ENCODE assay signal across 36 cellular contexts in genomic region chr10:128887856-128888255, GRCh38.
"Had no signal": no experiment of that assay in that cellular context is flagged by ENCODE, and none has a peak within 500 bp of the region (broad histone marks: within the 10 kb centered on the region; RNA-seq: fewer than 3 reads in every experiment).

No MANE protein-coding gene starts in this region.

- H3K9me3 ChIP-seq: ascending aorta had no signal

- H3K4me1 Mint-ChIP-seq: activated B cell treated with CpG ODN at 0.5 μM for 24 hours; activated CD4-positive, alpha-beta T cell treated with anti-CD3 and anti-CD28 coated beads, Interleukin-2, amount 10 ng/mL, durations not matched to agents 24 days and 14 days; activated naive CD8-positive, alpha-beta T cell treated with anti-CD3 and anti-CD28 coated beads for 36 hours; activated T-helper 17 cell treated with anti-CD3 and anti-CD28 coated beads, Interleukin-2, amount 50 U/mL, for 72 hours; central memory CD8-positive, alpha-beta T cell had no signal

- DNase-seq: activated B cell treated with CpG ODN at 0.5 μM for 24 hours; activated CD4-positive, alpha-beta memory T cell treated with anti-CD3 and anti-CD28 coated beads for 36 hours; activated CD4-positive, alpha-beta T cell treated with anti-CD3 and anti-CD28 coated beads for 4 hours; activated CD4-positive, alpha-beta T cell treated with anti-CD3 and anti-CD28 coated beads, Interleukin-2, amount 10 ng/mL, durations not matched to agents 24 days and 14 days; activated CD4-positive, alpha-beta T cell treated with anti-CD3 and anti-CD28 coated beads, Interleukin-2, amount 50 U/mL, for 1 hour; activated CD4-positive, alpha-beta T cell treated with anti-CD3 and anti-CD28 coated beads, Interleukin-2, amount 50 U/mL, for 4 hours; activated CD4-positive, CD25-positive, alpha-beta regulatory T cell treated with anti-CD3 and anti-CD28 coated beads, Interleukin-2, amount 50 U/mL, for 72 hours; activated CD8-positive, alpha-beta memory T cell treated with anti-CD3 and anti-CD28 coated beads, Interleukin-2, amount 50 U/mL, for 4 hours; activated CD8-positive, alpha-beta T cell treated with anti-CD3 and anti-CD28 coated beads for 36 hours; activated effector memory CD4-positive, alpha-beta T cell treated with anti-CD3 and anti-CD28 coated beads, Interleukin-2, amount 50 U/mL, for 16 hours; activated gamma-delta T cell treated with Interleukin-2 at 50 U/mL for 16 hours; activated naive CD4-positive, alpha-beta T cell; activated naive CD4-positive, alpha-beta T cell treated with anti-CD3 and anti-CD28 coated beads for 36 hours; activated naive CD4-positive, alpha-beta T cell treated with anti-CD3 and anti-CD28 coated beads, Interleukin-2, amount 50 U/mL, for 16 hours; activated naive CD8-positive, alpha-beta T cell treated with anti-CD3 and anti-CD28 coated beads for 36 hours; activated T-cell treated with anti-CD3 and anti-CD28 coated beads for 4 hours; activated T-cell treated with anti-CD3 and anti-CD28 coated beads, Interleukin-2, amount 50 U/mL, for 1 hour; activated T-cell treated with anti-CD3 and anti-CD28 coated beads, Interleukin-2, amount 50 U/mL, for 4 hours; activated T-cell treated with anti-CD3 and anti-CD28 coated beads, Interleukin-2, amount 50 U/mL, for 72 hours; amygdala; anterior cingulate cortex; caudate nucleus; cerebellar nuclear complex; T-helper 1 cell; T-helper 2 cell; T-helper 9 cell had no signal

- H3K27me3 ChIP-seq: ascending aorta, cardiac muscle cell had no signal

- H3K27me3 Mint-ChIP-seq: activated B cell treated with CpG ODN at 0.5 μM for 24 hours; activated CD4-positive, alpha-beta memory T cell treated with anti-CD3 and anti-CD28 coated beads for 36 hours; activated CD4-positive, alpha-beta T cell treated with anti-CD3 and anti-CD28 coated beads, Interleukin-2, amount 10 ng/mL, durations not matched to agents 24 days and 14 days; activated CD8-positive, alpha-beta T cell treated with anti-CD3 and anti-CD28 coated beads for 36 hours; activated T-helper 17 cell treated with anti-CD3 and anti-CD28 coated beads, Interleukin-2, amount 50 U/mL, for 72 hours; central memory CD8-positive, alpha-beta T cell had no signal

- H3K36me3 ChIP-seq: ascending aorta, cardiac muscle cell had no signal

- H3K27ac ChIP-seq: ascending aorta, cardiac muscle cell, VCaP had no signal

- H3K36me3 Mint-ChIP-seq: activated CD4-positive, alpha-beta memory T cell treated with anti-CD3 and anti-CD28 coated beads for 36 hours; activated naive CD4-positive, alpha-beta T cell treated with anti-CD3 and anti-CD28 coated beads, Interleukin-2, amount 50 U/mL, for 72 hours; activated naive CD8-positive, alpha-beta T cell treated with anti-CD3 and anti-CD28 coated beads for 36 hours; brain had no signal

- H3K4me3 Mint-ChIP-seq: activated B cell treated with CpG ODN at 0.5 μM for 24 hours; activated CD4-positive, alpha-beta memory T cell treated with anti-CD3 and anti-CD28 coated beads for 36 hours; activated CD4-positive, alpha-beta T cell treated with anti-CD3 and anti-CD28 coated beads, Interleukin-2, amount 10 ng/mL, durations not matched to agents 24 days and 14 days; activated CD8-positive, alpha-beta T cell treated with anti-CD3 and anti-CD28 coated beads for 36 hours; activated naive CD4-positive, alpha-beta T cell treated with anti-CD3 and anti-CD28 coated beads for 36 hours; activated naive CD8-positive, alpha-beta T cell treated with anti-CD3 and anti-CD28 coated beads for 36 hours; activated T-cell treated with anti-CD3 and anti-CD28 coated beads, Interleukin-2, amount 50 U/mL, for 4 hours; activated T-cell treated with anti-CD3 and anti-CD28 coated beads, Interleukin-2, amount 50 U/mL, for 72 hours; activated T-helper 1 cell treated with anti-CD3 and anti-CD28 coated beads, Interleukin-12 subunit alpha, Interleukin-12 subunit beta, Interleukin-2, Interleukin-4 antibody, amounts not matched to agents 30 ng/mL and 10 ng/mL and 1 ng/mL, durations not matched to agents 14 hours and 24 hours and 36 hours; activated T-helper 17 cell treated with anti-CD3 and anti-CD28 coated beads, Interleukin-2, amount 50 U/mL, for 72 hours; brain; central memory CD8-positive, alpha-beta T cell; T-helper 1 cell treated with Interleukin-12 subunit alpha and Interleukin-12 subunit beta and Interleukin-4 antibody, amounts not matched to agents 30 μg/mL and 1 μg/mL, for 36 hours; T-helper 2 cell treated with Interferon-gamma antibody and Interleukin-4, amounts not matched to agents 5 μg/mL and 100 μg/mL, for 36 hours had no signal

- H3K9me3 Mint-ChIP-seq: activated CD4-positive, alpha-beta T cell treated with anti-CD3 and anti-CD28 coated beads, Interleukin-2, amount 10 ng/mL, durations not matched to agents 24 days and 14 days had no signal

- H3K4me3 ChIP-seq: ascending aorta, cardiac muscle cell had no signal

- H3K4me1 ChIP-seq: ascending aorta had no signal

- H3K27ac Mint-ChIP-seq: activated B cell treated with CpG ODN at 0.5 μM for 24 hours; activated CD4-positive, alpha-beta memory T cell treated with anti-CD3 and anti-CD28 coated beads for 36 hours; activated CD4-positive, alpha-beta T cell treated with anti-CD3 and anti-CD28 coated beads, Interleukin-2, amount 10 ng/mL, durations not matched to agents 24 days and 14 days; activated CD8-positive, alpha-beta T cell treated with anti-CD3 and anti-CD28 coated beads for 36 hours; activated naive CD4-positive, alpha-beta T cell treated with anti-CD3 and anti-CD28 coated beads for 36 hours; activated naive CD4-positive, alpha-beta T cell treated with anti-CD3 and anti-CD28 coated beads, Interleukin-2, amount 50 U/mL, for 72 hours; activated naive CD8-positive, alpha-beta T cell treated with anti-CD3 and anti-CD28 coated beads for 36 hours; activated T-cell treated with anti-CD3 and anti-CD28 coated beads, Interleukin-2, amount 50 U/mL, for 72 hours; activated T-helper 1 cell treated with anti-CD3 and anti-CD28 coated beads, Interleukin-12 subunit alpha, Interleukin-12 subunit beta, Interleukin-2, Interleukin-4 antibody, amounts not matched to agents 30 ng/mL and 10 ng/mL and 1 ng/mL, durations not matched to agents 14 hours and 24 hours and 36 hours; activated T-helper 17 cell treated with anti-CD3 and anti-CD28 coated beads, Interleukin-2, amount 50 U/mL, for 72 hours; brain; T-helper 1 cell treated with Interleukin-12 subunit alpha and Interleukin-12 subunit beta and Interleukin-4 antibody, amounts not matched to agents 30 μg/mL and 1 μg/mL, for 36 hours; T-helper 2 cell treated with Interferon-gamma antibody and Interleukin-4, amounts not matched to agents 5 μg/mL and 100 μg/mL, for 36 hours had no signal

- ATAC-seq: activated CD8-positive, alpha-beta T cell treated with anti-CD3 and anti-CD28 coated beads for 36 hours; activated naive CD4-positive, alpha-beta T cell treated with anti-CD3 and anti-CD28 coated beads, Interleukin-2, amount 50 U/mL, for 72 hours; activated T-cell treated with anti-CD3 and anti-CD28 coated beads, Interleukin-2, amount 50 U/mL, for 4 hours; activated T-cell treated with anti-CD3 and anti-CD28 coated beads, Interleukin-2, amount 50 U/mL, for 72 hours; activated T-helper 17 cell treated with anti-CD3 and anti-CD28 coated beads, Interleukin-2, amount 50 U/mL, for 72 hours had no signal
